In the genomic region with DNA sequence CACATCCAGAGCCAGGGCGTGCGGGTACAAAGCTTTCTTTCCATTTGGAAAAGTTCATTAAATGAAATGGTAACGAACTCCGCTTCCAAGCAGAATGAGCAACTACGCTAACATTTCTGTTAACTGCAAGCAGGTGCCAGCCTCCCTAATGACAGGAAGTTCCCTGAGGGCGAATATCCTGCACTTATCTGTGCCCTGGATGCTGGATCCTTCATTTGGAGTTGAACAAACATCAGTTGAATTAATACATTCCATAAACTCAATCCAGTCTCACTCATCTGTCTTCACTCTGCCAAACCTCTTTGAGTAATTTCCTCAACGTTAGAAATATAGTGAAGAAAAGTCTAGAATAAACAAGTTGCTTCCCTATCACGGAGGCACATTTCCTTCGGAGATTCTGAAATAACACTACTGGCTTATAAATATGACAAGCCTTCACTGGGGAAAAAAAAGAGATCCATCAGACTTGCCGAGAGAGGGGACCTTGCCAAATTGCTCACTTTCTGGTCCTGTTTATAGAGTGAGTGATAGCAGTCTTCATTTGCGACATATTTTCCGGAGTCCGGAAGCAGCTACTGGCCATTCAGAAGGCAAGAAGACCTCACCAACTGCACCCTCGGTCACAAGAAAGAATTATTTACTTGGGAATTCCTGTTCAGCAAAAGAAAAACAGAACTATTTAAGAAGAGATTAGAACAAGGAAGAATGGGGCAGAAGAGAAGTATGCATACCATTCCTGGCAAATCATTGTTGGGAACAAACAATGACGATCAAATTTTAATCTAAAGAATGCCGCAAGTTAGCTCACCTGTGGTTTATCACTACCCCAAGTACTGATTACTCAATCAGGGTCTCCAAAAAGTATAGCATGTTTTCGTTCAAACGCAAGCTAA, we compare ENCODE assay signal across 9 cellular contexts.
DNase-seq lines count a peak whose midpoint lies in the region; ATAC-seq and TF ChIP-seq lines count a peak whose summit lies in the region.
"Had no signal": no experiment of that assay in that cellular context is flagged by ENCODE, and none has a peak within 500 bp of the region (broad histone marks: within the 10 kb centered on the region; RNA-seq: fewer than 3 reads in every experiment).

No MANE protein-coding gene starts in this region.

- ATAC-seq in lung (ENCODE audit: insufficient read depth, low FRiP score) (peak; percentile 19), GM18861 (IDR thresholded peaks at IDR 0.05; ENCODE audit: unreplicated experiment) (no peak), GM18909 (IDR thresholded peaks at IDR 0.05; ENCODE audit: poor library complexity, unreplicated experiment) (no peak), left colon (no peak)

- peak overlapping the region in 1 of 2 donors; percentile 82 for H3K27ac ChIP-seq in lung (ENCODE audit: low read depth in 1 of 2, low read length in 1 of 2)

- POLR2A ChIA-PET in AG04449 (lab: Yijun Ruan, JAX): no interaction called here

- intact Hi-C loops in left colon (cut with DNase I, micrococcal nuclease): no loop called here

- DNase-seq in AG04449 (ENCODE audit: low read depth, low spot score) (no peak), NCI-H226 (peak; percentile 78), dedifferentiated amniotic fluid mesenchymal stem cell (ENCODE audit: extremely low spot score) (peak; percentile 16), lung (ENCODE audit: low spot score) (no peak), H4 (ENCODE audit: low spot score) (no peak), left colon (no peak)
- DNase-seq: activated T-cell treated with anti-CD3 and anti-CD28 coated beads, Interleukin-2, amount 50 U/mL, for 48 hours had no signal

- WGBS in lung, 2 donors: 22 to 28% methylated on average over 18 of the region's 18 CpGs

- no peaks in the 10 kb centered on the region for H3K9me3 ChIP-seq in lung (ENCODE audit: control insufficient read depth in 2 of 2, insufficient read depth in 1 of 2, low read length in 1 of 2)

- TF ChIP-seq CTCF in AG04449 (IDR thresholded peaks at IDR 0.05; ENCODE audit: insufficient read depth, low read length, missing control alignments): no peak
- no peak for TF ChIP-seq CTCF in lung (IDR thresholded peaks at IDR 0.05; ENCODE audit: control extremely low read depth, extremely low read depth)

- CTCF ChIA-PET in AG04449 (lab: Yijun Ruan, JAX): no interaction called here

- no peaks in the 10 kb centered on the region for H3K27me3 ChIP-seq in lung (ENCODE audit: control insufficient read depth, insufficient read depth)

- H3K4me1 ChIP-seq in lung (ENCODE audit: control insufficient read depth in 2 of 2, insufficient read depth in 2 of 2, low read length in 2 of 2): peaks cover 0 to 8% of the 10 kb centered on the region in 2 donors

- H3K4me3 ChIP-seq in AG04449 (ENCODE audit: low read depth, low read length) (peak overlapping the region; percentile 9; the same call in 1 of the 2 replicates), lung (no peak overlapping the region)

- H3K36me3 ChIP-seq in lung (ENCODE audit: control insufficient read depth in 2 of 2, insufficient read depth in 2 of 2, low read length in 2 of 2): no peaks in the 10 kb centered on the region

Comparison
In these comparisons a context has a peak if more than half of its experiments do, and no peak if none do; other contexts are left out.
1. DNase-seq: peak in NCI-H226 (single experiment) and dedifferentiated amniotic fluid mesenchymal stem cell (single experiment); none in AG04449 (single experiment), lung (single experiment), H4 (single experiment) and left colon (0 of 2).